In the genomic region with DNA sequence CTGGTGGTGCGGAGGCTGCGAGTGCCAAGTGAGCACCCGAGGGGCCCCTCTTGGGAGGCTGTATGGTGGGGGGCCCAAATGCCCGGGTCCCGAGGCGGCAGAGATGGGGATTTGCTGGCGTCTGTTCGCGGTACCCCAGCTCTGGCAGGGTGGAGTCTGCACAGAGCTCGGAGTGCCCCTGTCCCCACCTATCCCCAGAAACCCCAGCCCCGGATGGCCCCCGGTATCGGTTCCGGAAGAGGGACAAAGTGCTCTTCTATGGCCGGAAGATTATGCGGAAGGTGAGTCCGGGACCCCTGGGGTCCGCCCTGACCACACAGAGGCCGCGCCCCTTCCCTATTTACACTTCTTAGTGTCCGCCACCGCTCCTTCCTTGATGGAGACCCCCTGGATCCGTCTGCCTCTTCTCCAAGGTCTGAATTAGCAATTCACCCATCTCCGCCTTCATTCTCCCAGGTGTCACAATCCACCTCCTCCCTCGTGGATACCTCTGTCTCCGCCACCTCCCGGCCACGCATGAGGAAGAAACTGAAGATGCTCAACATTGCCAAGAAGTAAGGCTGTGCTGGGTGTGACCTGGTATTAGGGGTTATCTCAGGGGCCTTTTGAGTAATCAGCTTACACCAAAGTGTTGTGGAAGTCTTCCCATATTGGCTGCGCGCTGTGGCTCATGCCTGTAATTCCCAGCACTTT, we compare ENCODE assay signal across 8 cellular contexts. TPM values are rescaled to one million over a fixed set of nuclear protein-coding genes. Genes with fewer than 3 reads are reported as not detected.
DNase-seq lines count a peak whose midpoint lies in the region; ATAC-seq, FAIRE-seq and TF ChIP-seq lines count a peak whose summit lies in the region.

No MANE protein-coding gene starts in this region.

- H3K9me3 Mint-ChIP-seq in activated naive CD8-positive, alpha-beta T cell (ENCODE audit: low read depth) = no peaks in the 10 kb centered on the region
- no peaks in the 10 kb centered on the region for H3K9me3 Mint-ChIP-seq in immature natural killer cell

- ATAC-seq in A549 (no peak), thoracic aorta (ENCODE audit: insufficient number of reproducible peaks, low FRiP score, low read depth) (no peak), HG03457 (IDR thresholded peaks at IDR 0.05; ENCODE audit: unreplicated experiment) (no peak)

- peak overlapping the region; percentile 84 for H3K4me2 ChIP-seq in A549

- CTCF ChIA-PET in A549 (lab: Yijun Ruan, JAX) = interaction anchor here (0.6 to 0.7 kb wide), 2 partner anchors 10 to 1109 kb away, joined by 3 to 4 read pairs; no protein-coding TSS in a partner anchor

- H3K4me1 ChIP-seq in A549 (peaks cover 11% of the 10 kb centered on the region; the same call in 2 of the 3 replicates), thoracic aorta (ENCODE audit: control insufficient read depth in 1 of 2, low read depth in 2 of 2) (peaks cover 4 to 17% of the 10 kb centered on the region in 2 donors)

- no peak for FAIRE-seq in A549 (lab: Jason Lieb, UNC)

- TF ChIP-seq EP300 in A549 (IDR thresholded peaks at IDR 0.05) = no peak

- DNase-seq in A549 (ENCODE audit: low read depth in 1 of 2, low spot score in 1 of 2) = no peak
- DNase-seq in H7 = peak; percentile 86
- DNase-seq in immature natural killer cell = peak in 1 of 3 donors; percentile 18
- DNase-seq in thoracic aorta (ENCODE audit: low spot score) = no peak
- DNase-seq in amniotic stem cell (lab: John Stamatoyannopoulos, UW) = no peak
- no peak for DNase-seq in NAMALWA (ENCODE audit: low spot score)

- H3K27ac Mint-ChIP-seq in activated naive CD8-positive, alpha-beta T cell = peak overlapping the region; percentile 85
- peak overlapping the region in 5 of 6 donors; percentile 78 to 92 (median 81) for H3K27ac Mint-ChIP-seq in immature natural killer cell

- peaks cover 11% of the 10 kb centered on the region for H3K4me1 Mint-ChIP-seq in activated naive CD8-positive, alpha-beta T cell (ENCODE audit: low read depth)
- peaks cover 28 to 36% of the 10 kb centered on the region in 2 donors for H3K4me1 Mint-ChIP-seq in immature natural killer cell

- no peak for TF ChIP-seq CTCF in A549 (IDR thresholded peaks at IDR 0.05)
- TF ChIP-seq CTCF in thoracic aorta (IDR thresholded peaks at IDR 0.05) = no peak

- H3K4me3 ChIP-seq in A549 (peak overlapping the region; percentile 89), H7 (ENCODE audit: insufficient read depth, low read depth, low read length) (peak overlapping the region; percentile 90), thoracic aorta (peak overlapping the region; percentile 94)

- TF ChIP-seq POLR2A in A549 (IDR thresholded peaks at IDR 0.05; ENCODE audit: low read length) = no peak

- H3K27me3 ChIP-seq in H7 (ENCODE audit: control insufficient read depth, insufficient read depth, low read length) = no peaks in the 10 kb centered on the region
- no peaks in the 10 kb centered on the region for H3K27me3 ChIP-seq in thoracic aorta (replicated peaks; ENCODE audit: insufficient read depth)

- 64% methylated on average over 21 of the region's 30 CpGs for WGBS in A549 (ENCODE audit: missing lambda C conversion rate)

- peak overlapping the region; percentile 94 for H3K4me3 Mint-ChIP-seq in activated naive CD8-positive, alpha-beta T cell
- peak overlapping the region; percentile 92 to 95 (median 93) for H3K4me3 Mint-ChIP-seq in immature natural killer cell

- POLR2A ChIA-PET in A549 (lab: Yijun Ruan, JAX) = no interaction called here

- no peaks in the 10 kb centered on the region for H3K27me3 Mint-ChIP-seq in activated naive CD8-positive, alpha-beta T cell
- peaks cover 0 to 3% (median 2%) of the 10 kb centered on the region in 3 donors for H3K27me3 Mint-ChIP-seq in immature natural killer cell (ENCODE audit: low read depth in 3 of 3)

- H3K36me3 ChIP-seq in H7 (replicated peaks; ENCODE audit: control insufficient read depth, insufficient read depth, low read length) (peaks cover 5% of the 10 kb centered on the region), thoracic aorta (peaks cover 36% of the 10 kb centered on the region)

- TF ChIP-seq RAD21 in A549 (conservative IDR thresholded peaks at IDR 0.05 in 1 of 2, IDR thresholded peaks at IDR 0.05 in 1 of 2) = no peak

- H3K27ac ChIP-seq in A549 (peak overlapping the region; percentile 91 to 95), thoracic aorta (peak overlapping the region; percentile 85 to 91)

- H3K9me3 ChIP-seq in A549 = no peaks in the 10 kb centered on the region
- H3K9me3 ChIP-seq in thoracic aorta = no peaks in the 10 kb centered on the region

- H3K36me3 Mint-ChIP-seq in activated naive CD8-positive, alpha-beta T cell = peaks cover 4% of the 10 kb centered on the region
- peaks cover 3 to 5% (median 4%) of the 10 kb centered on the region in 3 donors for H3K36me3 Mint-ChIP-seq in immature natural killer cell

TF ChIP-seq in A549, 52 proteins besides CTCF, POLR2A, EP300 and RAD21 (continues in another document):
- TF ChIP-seq, protein P1, sequence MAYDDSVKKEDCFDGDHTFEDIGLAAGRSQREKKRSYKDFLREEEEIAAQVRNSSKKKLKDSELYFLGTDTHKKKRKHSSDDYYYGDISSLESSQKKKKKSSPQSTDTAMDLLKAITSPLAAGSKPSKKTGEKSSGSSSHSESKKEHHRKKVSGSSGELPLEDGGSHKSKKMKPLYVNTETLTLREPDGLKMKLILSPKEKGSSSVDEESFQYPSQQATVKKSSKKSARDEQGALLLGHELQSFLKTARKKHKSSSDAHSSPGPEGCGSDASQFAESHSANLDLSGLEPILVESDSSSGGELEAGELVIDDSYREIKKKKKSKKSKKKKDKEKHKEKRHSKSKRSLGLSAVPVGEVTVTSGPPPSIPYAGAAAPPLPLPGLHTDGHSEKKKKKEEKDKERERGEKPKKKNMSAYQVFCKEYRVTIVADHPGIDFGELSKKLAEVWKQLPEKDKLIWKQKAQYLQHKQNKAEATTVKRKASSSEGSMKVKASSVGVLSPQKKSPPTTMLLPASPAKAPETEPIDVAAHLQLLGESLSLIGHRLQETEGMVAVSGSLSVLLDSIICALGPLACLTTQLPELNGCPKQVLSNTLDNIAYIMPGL (CRISPR knock-in tag; IDR thresholded peaks at IDR 0.05; ENCODE audit: borderline replicate concordance) = no peak
- TF ChIP-seq JUNB (IDR thresholded peaks at IDR 0.05) (no peak), KDM1A (IDR thresholded peaks at IDR 0.05; ENCODE audit: low read depth) (no peak), CBX8 (IDR thresholded peaks at IDR 0.05) (no peak)
- TF ChIP-seq, protein P2, sequence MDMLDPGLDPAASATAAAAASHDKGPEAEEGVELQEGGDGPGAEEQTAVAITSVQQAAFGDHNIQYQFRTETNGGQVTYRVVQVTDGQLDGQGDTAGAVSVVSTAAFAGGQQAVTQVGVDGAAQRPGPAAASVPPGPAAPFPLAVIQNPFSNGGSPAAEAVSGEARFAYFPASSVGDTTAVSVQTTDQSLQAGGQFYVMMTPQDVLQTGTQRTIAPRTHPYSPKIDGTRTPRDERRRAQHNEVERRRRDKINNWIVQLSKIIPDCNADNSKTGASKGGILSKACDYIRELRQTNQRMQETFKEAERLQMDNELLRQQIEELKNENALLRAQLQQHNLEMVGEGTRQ (IDR thresholded peaks at IDR 0.05) = no peak

RNA-seq across cellular contexts. Expression of a gene that starts 0.6 kb away (rescaled TPM):
- polyA plus RNA-seq in A549 (2011; rRNA removed) = 13.8 and 17.0 TPM in 2 replicates
- polyA plus RNA-seq in A549 (2012; cell fraction: cytosol; rRNA removed) = 34.6 and 42.8 TPM in 2 replicates
- polyA plus RNA-seq in A549 (2012; cell fraction: nucleus; rRNA removed) = 113 and 195 TPM in 2 replicates
- polyA plus RNA-seq in A549 (2017; fragmentation: RNase III; extraction: RNeasy Plus Mini Kit Qiagen cat#74134 plus additional on column Dnase treatment) = 40.8 to 66.1 TPM (median 58.1 TPM) in 3 replicates
- polyA minus RNA-seq in A549 (2011; rRNA and poly(A)+ RNA removed) = 16.0 and 36.0 TPM in 2 replicates
- 87.4 and 114 TPM in 2 replicates for total RNA-seq in H7 (2014; rRNA removed; shearing (Covaris generic))
- 10 to 100 TPM in 1 of 3 donors, 1 to 10 TPM in 2; 4.9 to 17.5 (median 9.8) TPM for polyA plus RNA-seq in immature natural killer cell
- 100 to 1,000 TPM; 128 to 143 TPM for total RNA-seq in thoracic aorta

RNA-seq across cellular contexts. Expression of a gene that starts 13.7 kb away (rescaled TPM):
- polyA plus RNA-seq in A549 (2011; rRNA removed) (13.1 and 13.5 TPM in 2 replicates), A549 (2017; fragmentation: RNase III; extraction: RNeasy Plus Mini Kit Qiagen cat#74134 plus additional on column Dnase treatment) (8.4 to 13.4 TPM (median 12.6 TPM) in 3 replicates), immature natural killer cell (10 to 100 TPM in 1 of 3 donors, 1 to 10 TPM in 2; 6.6 to 17.1 (median 9.5) TPM)
- 25.7 and 30.5 TPM in 2 replicates for polyA plus RNA-seq in A549 (2012; cell fraction: cytosol; rRNA removed)
- 51.4 and 70.4 TPM in 2 replicates for polyA plus RNA-seq in A549 (2012; cell fraction: nucleus; rRNA removed)
- polyA minus RNA-seq in A549 (2011; rRNA and poly(A)+ RNA removed) = 14.0 and 21.5 TPM in 2 replicates
- total RNA-seq in H7 (2014; rRNA removed; shearing (Covaris generic)) = 6.8 and 6.9 TPM in 2 replicates
- 10 to 100 TPM; 19.6 to 34.8 TPM for total RNA-seq in thoracic aorta

RNA-seq across cellular contexts. Expression of a gene that starts 20.2 kb away (rescaled TPM):
- polyA plus RNA-seq in A549 (2011; rRNA removed) (9.5 and 9.9 TPM in 2 replicates), A549 (2017; fragmentation: RNase III; extraction: RNeasy Plus Mini Kit Qiagen cat#74134 plus additional on column Dnase treatment) (10.7 to 15.4 TPM (median 14.0 TPM) in 3 replicates), immature natural killer cell (1 to 10 TPM; 1.3 to 3.1 (median 1.8) TPM)
- 11.7 and 14.4 TPM in 2 replicates for polyA plus RNA-seq in A549 (2012; cell fraction: cytosol; rRNA removed)
- polyA plus RNA-seq in A549 (2012; cell fraction: nucleus; rRNA removed) = 13.4 and 14.1 TPM in 2 replicates
- 10.7 and 14.3 TPM in 2 replicates for polyA minus RNA-seq in A549 (2011; rRNA and poly(A)+ RNA removed)
- 52.1 and 54.8 TPM in 2 replicates for total RNA-seq in H7 (2014; rRNA removed; shearing (Covaris generic))
- total RNA-seq in thoracic aorta = 10 to 100 TPM; 44.5 to 88.9 TPM

RNA-seq across cellular contexts. Expression of a gene that starts 47.3 kb away (rescaled TPM):
- polyA plus RNA-seq in A549 (2011; rRNA removed) (1.3 and 1.5 TPM in 2 replicates), A549 (2017; fragmentation: RNase III; extraction: RNeasy Plus Mini Kit Qiagen cat#74134 plus additional on column Dnase treatment) (1.8 to 2.9 TPM (median 1.9 TPM) in 3 replicates), immature natural killer cell (1 to 10 TPM in 2 of 3 donors, under 1 TPM in 1; 0.21 to 2.8 (median 1.2) TPM)
- polyA plus RNA-seq in A549 (2012; cell fraction: cytosol; rRNA removed) = 2.1 and 3.5 TPM in 2 replicates
- 3.7 and 5.0 TPM in 2 replicates for polyA plus RNA-seq in A549 (2012; cell fraction: nucleus; rRNA removed)
- polyA minus RNA-seq in A549 (2011; rRNA and poly(A)+ RNA removed) = 0.62 and 1.5 TPM in 2 replicates
- 2.4 and 3.5 TPM in 2 replicates for total RNA-seq in H7 (2014; rRNA removed; shearing (Covaris generic))
- total RNA-seq in thoracic aorta = under 1 TPM in 1 of 2 donors, not detected in 1; 0.63 TPM

RNA-seq across cellular contexts. Expression of a gene that starts 59.5 kb away (rescaled TPM):
- polyA plus RNA-seq in A549 (2011; rRNA removed) (0.81 and 1.3 TPM in 2 replicates), A549 (2017; fragmentation: RNase III; extraction: RNeasy Plus Mini Kit Qiagen cat#74134 plus additional on column Dnase treatment) (2.4 to 3.6 TPM (median 2.9 TPM) in 3 replicates), immature natural killer cell (not detected)
- 2.4 and 3.2 TPM in 2 replicates for polyA plus RNA-seq in A549 (2012; cell fraction: cytosol; rRNA removed)
- 6.8 and 10.1 TPM in 2 replicates for polyA plus RNA-seq in A549 (2012; cell fraction: nucleus; rRNA removed)
- 0.79 and 1.5 TPM in 2 replicates for polyA minus RNA-seq in A549 (2011; rRNA and poly(A)+ RNA removed)
- total RNA-seq in H7 (2014; rRNA removed; shearing (Covaris generic)) = 7.3 and 8.2 TPM in 2 replicates
- under 1 TPM in 1 of 2 donors, not detected in 1; 0.85 TPM for total RNA-seq in thoracic aorta
